In the genomic region with DNA sequence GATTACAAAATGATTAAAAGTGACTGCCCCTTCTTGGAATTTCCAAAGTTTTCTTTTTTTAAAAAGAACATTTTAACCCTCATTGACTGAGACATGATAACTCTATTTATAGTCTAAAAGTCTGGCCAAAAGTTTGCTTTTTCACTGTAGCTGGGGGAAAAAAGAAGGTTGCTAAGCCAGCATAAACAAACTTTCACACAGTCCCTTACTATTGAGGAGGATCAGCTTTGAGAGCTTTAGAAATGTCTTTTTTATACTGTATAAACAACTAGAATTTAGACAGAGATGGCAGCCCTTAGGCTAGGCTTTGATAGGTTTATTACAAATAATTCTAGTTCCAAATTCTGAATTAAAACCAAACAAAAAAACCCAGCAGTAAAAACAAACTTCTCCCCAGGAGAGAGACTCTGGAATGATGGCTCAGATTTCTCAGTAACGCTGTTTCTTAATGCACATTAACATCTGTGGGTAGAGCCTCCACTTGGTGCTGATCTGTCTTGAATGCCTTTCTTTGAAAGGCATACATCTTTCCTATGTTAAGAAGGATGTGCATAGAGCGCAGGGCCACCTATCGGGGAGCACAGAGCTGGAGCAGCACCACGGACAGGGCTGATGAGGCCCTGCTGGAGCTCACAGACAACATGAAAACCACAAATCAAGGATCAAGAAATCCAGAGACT, we compare ENCODE assay signal across 11 cellular contexts.
A peak's percentile ranks its signal among the peaks of the same experiment; 100 is the strongest.
DNase-seq lines count a peak whose midpoint lies in the region; ATAC-seq and TF ChIP-seq lines count a peak whose summit lies in the region.
"Had no signal": no experiment of that assay in that cellular context is flagged by ENCODE, and none has a peak within 500 bp of the region (broad histone marks: within the 10 kb centered on the region; RNA-seq: fewer than 3 reads in every experiment).

No MANE protein-coding gene starts in this region.

- peak; percentile 24 for DNase-seq in activated naive CD4-positive, alpha-beta T cell treated with anti-CD3 and anti-CD28 coated beads, Interleukin-2, amount 10 ng/mL, durations not matched to agents 7 days and 5 days
- no peak for DNase-seq in activated naive CD4-positive, alpha-beta T cell treated with anti-CD3 and anti-CD28 coated beads, Interleukin-2, amount 50 U/mL, for 16 hours
- DNase-seq in SJCRH30 (peak; percentile 14 to 38), foreskin fibroblast (peak; percentile 44 to 70), thyroid gland (peak; percentile 28 to 31), SIG-M5 (lab: John Stamatoyannopoulos, UW) (no peak)
- no peak for DNase-seq in stimulated activated CD4-positive, alpha-beta T cell treated with anti-CD3 and anti-CD28 coated beads, Interleukin-4, amount 100 ng/mL, for 24 hours
- DNase-seq: NCI-H526 treated with DMSO at 0.1 percent for 48 hours had no signal

- TF ChIP-seq CTCF in foreskin fibroblast (IDR thresholded peaks at IDR 0.05; ENCODE audit: low read depth, low read length) (no peak), thyroid gland (IDR thresholded peaks at IDR 0.05) (peak in 1 of 6 experiments; percentile 17)

- no peak overlapping the region for H3K27ac Mint-ChIP-seq in activated naive CD4-positive, alpha-beta T cell treated with anti-CD3 and anti-CD28 coated beads, Interleukin-2, amount 10 ng/mL, durations not matched to agents 7 days and 5 days
- H3K27ac Mint-ChIP-seq: memory B cell had no signal

- H3K36me3 ChIP-seq in SJCRH30 (no peaks in the 10 kb centered on the region), thyroid gland (no peaks in the 10 kb centered on the region)

- H3K9me3 Mint-ChIP-seq in activated naive CD4-positive, alpha-beta T cell treated with anti-CD3 and anti-CD28 coated beads, Interleukin-2, amount 10 ng/mL, durations not matched to agents 7 days and 5 days: no peaks in the 10 kb centered on the region
- H3K9me3 Mint-ChIP-seq: memory B cell had no signal

- H3K27me3 ChIP-seq in SJCRH30: no peaks in the 10 kb centered on the region
- H3K27me3 ChIP-seq in thyroid gland: no peaks in the 10 kb centered on the region

- no peak for TF ChIP-seq POLR2A in thyroid gland (IDR thresholded peaks at IDR 0.05)

- ATAC-seq in GM21528 (IDR thresholded peaks at IDR 0.05; ENCODE audit: low FRiP score, unreplicated experiment): no peak

- CTCF ChIA-PET in activated naive CD4-positive, alpha-beta T cell treated with anti-CD3 and anti-CD28 coated beads, Interleukin-2, amount 10 ng/mL, durations not matched to agents 7 days and 5 days (lab: Charles Lee): interaction anchor here (1.0 to 1.3 kb wide), 3 partner anchors 18 to 212 kb away, joined by 3 to 5 read pairs (median 3); no protein-coding TSS in a partner anchor

- intact Hi-C loops in thyroid gland (cut with DNase I): no loop called here

- H3K27ac ChIP-seq in SJCRH30 (no peak overlapping the region), thyroid gland (peak overlapping the region in 1 of 3 donors; percentile 3)

- H3K4me3 Mint-ChIP-seq in activated naive CD4-positive, alpha-beta T cell treated with anti-CD3 and anti-CD28 coated beads, Interleukin-2, amount 10 ng/mL, durations not matched to agents 7 days and 5 days: no peak overlapping the region
- H3K4me3 Mint-ChIP-seq: memory B cell had no signal

- WGBS in thyroid gland, 2 donors: 23 to 30% methylated on average over 4 of the region's 4 CpGs

- H3K4me3 ChIP-seq in SJCRH30 (no peak overlapping the region), foreskin fibroblast (ENCODE audit: low read depth in 1 of 2, low read length in 2 of 2) (no peak overlapping the region), thyroid gland (replicated peaks in 1 of 3) (no peak overlapping the region)

- H3K36me3 Mint-ChIP-seq in activated naive CD4-positive, alpha-beta T cell treated with anti-CD3 and anti-CD28 coated beads, Interleukin-2, amount 10 ng/mL, durations not matched to agents 7 days and 5 days: no peaks in the 10 kb centered on the region
- H3K36me3 Mint-ChIP-seq: memory B cell had no signal

- H3K27me3 Mint-ChIP-seq in activated naive CD4-positive, alpha-beta T cell treated with anti-CD3 and anti-CD28 coated beads, Interleukin-2, amount 10 ng/mL, durations not matched to agents 7 days and 5 days: peaks cover 14% of the 10 kb centered on the region

- H3K9me3 ChIP-seq in SJCRH30 (replicated peaks): no peaks in the 10 kb centered on the region
- no peaks in the 10 kb centered on the region for H3K9me3 ChIP-seq in thyroid gland
- H3K9me3 ChIP-seq: Caco-2 had no signal

- H3K4me1 Mint-ChIP-seq in activated naive CD4-positive, alpha-beta T cell treated with anti-CD3 and anti-CD28 coated beads, Interleukin-2, amount 10 ng/mL, durations not matched to agents 7 days and 5 days: peaks cover 5% of the 10 kb centered on the region

- H3K4me1 ChIP-seq in SJCRH30 (no peaks in the 10 kb centered on the region), thyroid gland (peaks cover 6 to 43% of the 10 kb centered on the region in 2 donors)
- H3K4me1 ChIP-seq: Caco-2 had no signal

Comparison
In these comparisons a context has a peak if more than half of its experiments do, and no peak if none do; other contexts are left out.
1. DNase-seq: peak in activated naive CD4-positive, alpha-beta T cell treated with anti-CD3 and anti-CD28 coated beads, Interleukin-2, amount 10 ng/mL, durations not matched to agents 7 days and 5 days (single experiment), SJCRH30 (2 of 2), foreskin fibroblast (2 of 2) and thyroid gland (2 of 2); none in activated naive CD4-positive, alpha-beta T cell treated with anti-CD3 and anti-CD28 coated beads, Interleukin-2, amount 50 U/mL, for 16 hours (single experiment), stimulated activated CD4-positive, alpha-beta T cell treated with anti-CD3 and anti-CD28 coated beads, Interleukin-4, amount 100 ng/mL, for 24 hours (single experiment) and SIG-M5 (single experiment).